In genomic region chr6:81696505-81696904, GRCh38 we compare ENCODE assay signal across 11 cellular contexts. TPM values are rescaled to one million over a fixed set of nuclear protein-coding genes. Genes with fewer than 3 reads are reported as not detected.
DNase-seq lines count a peak whose midpoint lies in the region; ATAC-seq and TF ChIP-seq lines count a peak whose summit lies in the region.
"Had no signal": no experiment of that assay in that cellular context is flagged by ENCODE, and none has a peak within 500 bp of the region (broad histone marks: within the 10 kb centered on the region; RNA-seq: fewer than 3 reads in every experiment).

No MANE protein-coding gene starts in this region.

- no peaks in the 10 kb centered on the region for H3K27me3 ChIP-seq in left ventricle myocardium inferior (ENCODE audit: low read depth)
- H3K27me3 ChIP-seq in right atrium auricular region, result no peaks in the 10 kb centered on the region

- H3K9me3 Mint-ChIP-seq in stimulated activated naive B cell treated with anti-CD40 and anti-IgM and Interleukin-4, amounts not matched to agents 10 μg/mL and 1 μg/mL and 100 μg/mL, for 72 hours, result no peaks in the 10 kb centered on the region
- no peaks in the 10 kb centered on the region for H3K9me3 Mint-ChIP-seq in natural killer cell treated with Interleukin-12 subunit alpha and Interleukin-12 subunit beta and Interleukin-15 and Interleukin-18, amount 100 ng/mL, for 72 hours
- H3K9me3 Mint-ChIP-seq: activated T-helper 2 cell treated with anti-CD3 and anti-CD28 coated beads, Interferon-gamma antibody, Interleukin-2, Interleukin-4, amounts not matched to agents 10 μg/mL and 5 μg/mL and 100 μg/mL, durations not matched to agents 14 hours and 24 hours and 36 hours had no signal

- no peak overlapping the region for H3K27ac Mint-ChIP-seq in stimulated activated naive B cell treated with anti-CD40 and anti-IgM and Interleukin-4, amounts not matched to agents 10 μg/mL and 1 μg/mL and 100 μg/mL, for 72 hours
- no peak overlapping the region for H3K27ac Mint-ChIP-seq in natural killer cell treated with Interleukin-12 subunit alpha and Interleukin-12 subunit beta and Interleukin-15 and Interleukin-18, amount 100 ng/mL, for 72 hours
- H3K27ac Mint-ChIP-seq: activated T-helper 2 cell treated with anti-CD3 and anti-CD28 coated beads, Interferon-gamma antibody, Interleukin-2, Interleukin-4, amounts not matched to agents 10 μg/mL and 5 μg/mL and 100 μg/mL, durations not matched to agents 14 hours and 24 hours and 36 hours had no signal

- H3K36me3 Mint-ChIP-seq in stimulated activated naive B cell treated with anti-CD40 and anti-IgM and Interleukin-4, amounts not matched to agents 10 μg/mL and 1 μg/mL and 100 μg/mL, for 72 hours, result no peaks in the 10 kb centered on the region
- H3K36me3 Mint-ChIP-seq in natural killer cell treated with Interleukin-12 subunit alpha and Interleukin-12 subunit beta and Interleukin-15 and Interleukin-18, amount 100 ng/mL, for 72 hours, result no peaks in the 10 kb centered on the region

- H3K4me1 ChIP-seq in left ventricle myocardium inferior (peaks cover 41% of the 10 kb centered on the region), right atrium auricular region (peaks cover 0 to 13% of the 10 kb centered on the region in 2 donors)

- H3K4me1 Mint-ChIP-seq in stimulated activated naive B cell treated with anti-CD40 and anti-IgM and Interleukin-4, amounts not matched to agents 10 μg/mL and 1 μg/mL and 100 μg/mL, for 72 hours, result peaks cover 7 to 12% of the 10 kb centered on the region in 2 donors
- no peaks in the 10 kb centered on the region for H3K4me1 Mint-ChIP-seq in natural killer cell treated with Interleukin-12 subunit alpha and Interleukin-12 subunit beta and Interleukin-15 and Interleukin-18, amount 100 ng/mL, for 72 hours (ENCODE audit: low read depth in 2 of 2)

- H3K27ac ChIP-seq in left ventricle myocardium inferior (replicated peaks) (peak overlapping the region; percentile 39), right atrium auricular region (no peak overlapping the region)

- peak; percentile 64 to 83 for ATAC-seq in stimulated activated naive B cell treated with anti-CD40 and anti-IgM and Interleukin-4, amounts not matched to agents 10 μg/mL and 1 μg/mL and 100 μg/mL, for 72 hours (replicated peaks)
- no peak for ATAC-seq in HG03097 (IDR thresholded peaks at IDR 0.05; ENCODE audit: low FRiP score, unreplicated experiment)
- ATAC-seq in natural killer cell treated with Interleukin-12 subunit alpha and Interleukin-12 subunit beta and Interleukin-15 and Interleukin-18, amount 100 ng/mL, for 72 hours, result no peak

- no peaks in the 10 kb centered on the region for H3K27me3 Mint-ChIP-seq in stimulated activated naive B cell treated with anti-CD40 and anti-IgM and Interleukin-4, amounts not matched to agents 10 μg/mL and 1 μg/mL and 100 μg/mL, for 72 hours
- no peaks in the 10 kb centered on the region for H3K27me3 Mint-ChIP-seq in natural killer cell treated with Interleukin-12 subunit alpha and Interleukin-12 subunit beta and Interleukin-15 and Interleukin-18, amount 100 ng/mL, for 72 hours

- DNase-seq in left ventricle myocardium inferior (no peak), right atrium auricular region (ENCODE audit: low spot score) (no peak), NCI-H146 treated with DMSO at 0.1 percent for 48 hours (lab: John Stamatoyannopoulos, UW; ENCODE audit: unreplicated experiment) (peak; percentile 76), dermis blood vessel endothelial cell (peak; percentile 2), occipital lobe (lab: John Stamatoyannopoulos, UW) (no peak)
- no peak for DNase-seq in stimulated activated naive B cell treated with anti-CD40 and anti-IgM and Interleukin-4, amounts not matched to agents 10 μg/mL and 1 μg/mL and 100 μg/mL, for 72 hours
- no peak for DNase-seq in natural killer cell treated with Interleukin-12 subunit alpha and Interleukin-12 subunit beta and Interleukin-15 and Interleukin-18, amount 100 ng/mL, for 72 hours (ENCODE audit: low spot score)
- DNase-seq: stimulated activated CD4-positive, alpha-beta T cell treated with anti-CD3 and anti-CD28 coated beads, Interleukin-12 subunit alpha, Interleukin-12 subunit beta, amount 100 ng/mL, for 4 hours; stimulated activated naive CD4-positive, alpha-beta T cell treated with Interleukin-2 at 50 U/mL for 16 hours had no signal

- TF ChIP-seq CTCF in left ventricle myocardium inferior (IDR thresholded peaks at IDR 0.05; ENCODE audit: borderline replicate concordance), result no peak
- TF ChIP-seq CTCF in right atrium auricular region (IDR thresholded peaks at IDR 0.05), result no peak

- H3K4me3 ChIP-seq in left ventricle myocardium inferior (no peak overlapping the region), right atrium auricular region (no peak overlapping the region)

- H3K36me3 ChIP-seq in left ventricle myocardium inferior, result no peaks in the 10 kb centered on the region
- H3K36me3 ChIP-seq in right atrium auricular region, result no peaks in the 10 kb centered on the region

- no peak overlapping the region for H3K4me3 Mint-ChIP-seq in stimulated activated naive B cell treated with anti-CD40 and anti-IgM and Interleukin-4, amounts not matched to agents 10 μg/mL and 1 μg/mL and 100 μg/mL, for 72 hours
- no peak overlapping the region for H3K4me3 Mint-ChIP-seq in natural killer cell treated with Interleukin-12 subunit alpha and Interleukin-12 subunit beta and Interleukin-15 and Interleukin-18, amount 100 ng/mL, for 72 hours

- H3K9me3 ChIP-seq in left ventricle myocardium inferior (replicated peaks), result no peaks in the 10 kb centered on the region
- no peaks in the 10 kb centered on the region for H3K9me3 ChIP-seq in right atrium auricular region

- intact Hi-C loops in left ventricle myocardium inferior (cut with micrococcal nuclease), result no loop called here

RNA-seq across cellular contexts. Expression of gene TENT5A, which starts 56.0 kb away (rescaled TPM):
- total RNA-seq in left ventricle myocardium inferior (44.4 TPM), right atrium auricular region (10 to 100 TPM; 21.1 to 22.0 TPM), dermis blood vessel endothelial cell (1.5 TPM in 2 replicates), occipital lobe (3.4 TPM)
- 1 to 10 TPM; 1.5 to 8.6 TPM for total RNA-seq in natural killer cell treated with Interleukin-12 subunit alpha and Interleukin-12 subunit beta and Interleukin-15 and Interleukin-18, amount 100 ng/mL, for 72 hours

Comparison
In these comparisons a context has a peak if more than half of its experiments do, and no peak if none do; other contexts are left out.
1. DNase-seq: peak in NCI-H146 treated with DMSO at 0.1 percent for 48 hours (single experiment) and dermis blood vessel endothelial cell (single experiment); none in left ventricle myocardium inferior (single experiment), right atrium auricular region (single experiment), stimulated activated naive B cell treated with anti-CD40 and anti-IgM and Interleukin-4, amounts not matched to agents 10 μg/mL and 1 μg/mL and 100 μg/mL, for 72 hours (single experiment), occipital lobe (single experiment) and natural killer cell treated with Interleukin-12 subunit alpha and Interleukin-12 subunit beta and Interleukin-15 and Interleukin-18, amount 100 ng/mL, for 72 hours (single experiment).
2. ATAC-seq: peak in stimulated activated naive B cell treated with anti-CD40 and anti-IgM and Interleukin-4, amounts not matched to agents 10 μg/mL and 1 μg/mL and 100 μg/mL, for 72 hours (2 of 2); none in HG03097 (single experiment) and natural killer cell treated with Interleukin-12 subunit alpha and Interleukin-12 subunit beta and Interleukin-15 and Interleukin-18, amount 100 ng/mL, for 72 hours (0 of 2).